ENCODE assay signal across 1 cellular context in genomic region chr15:56733131-56734012, GRCh38.
TF ChIP-seq lines count a peak whose summit lies in the region.

Gene ZNF280D (minus strand): TSS chr15:56733509. CDS start chr15:56707109, 26,400 bp downstream.

TF ChIP-seq in SK-N-SH, 30 proteins besides CTCF, POLR2A, EP300 and RAD21 (continued from another document):
- TF ChIP-seq PBX3 (IDR thresholded peaks at IDR 0.05) (peak; percentile 12; the same call in 1 of the 2 replicates), TAF1 (IDR thresholded peaks at IDR 0.05; ENCODE audit: borderline replicate concordance, low read depth, low read length) (no peak; the same call in 1 of the 2 replicates), FOXM1 (IDR thresholded peaks at IDR 0.05; ENCODE audit: low read depth) (no peak), MAX (IDR thresholded peaks at IDR 0.05; ENCODE audit: low read depth) (peak; percentile 98), ELF1 (IDR thresholded peaks at IDR 0.05) (no peak), SIN3A (IDR thresholded peaks at IDR 0.05; ENCODE audit: borderline replicate concordance, low read depth, low read length) (0 out of 2 replicates have a peak, but pooled peaks have one; percentile 1), FOSL2 (IDR thresholded peaks at IDR 0.05; ENCODE audit: borderline replicate concordance, low read depth) (no peak), IRF3 (IDR thresholded peaks at IDR 0.05; ENCODE audit: low read depth, low read length) (no peak), GATA2 (CRISPR knock-in tag; IDR thresholded peaks at IDR 0.05) (no peak), POLR2AphosphoS5 (IDR thresholded peaks at IDR 0.05; ENCODE audit: low read depth, low read length) (peak; percentile 25), TEAD4 (IDR thresholded peaks at IDR 0.05; ENCODE audit: borderline replicate concordance, insufficient read depth) (no peak), USF2 (IDR thresholded peaks at IDR 0.05; ENCODE audit: borderline replicate concordance, low read depth, low read length) (no peak), REST (IDR thresholded peaks at IDR 0.05; ENCODE audit: low read depth, low read length) (no peak; the same call in 1 of the 2 replicates), GABPA (IDR thresholded peaks at IDR 0.05; ENCODE audit: low read depth) (no peak), SMC3 (IDR thresholded peaks at IDR 0.05; ENCODE audit: low read depth, low read length) (no peak), NFIC (IDR thresholded peaks at IDR 0.05; ENCODE audit: borderline replicate concordance) (no peak), MEF2A (IDR thresholded peaks at IDR 0.05; ENCODE audit: borderline replicate concordance, low read depth) (no peak), CHD2 (IDR thresholded peaks at IDR 0.05; ENCODE audit: low read length, partially characterized antibody) (peak; percentile 77), TCF12 (IDR thresholded peaks at IDR 0.05) (0 out of 2 replicates have a peak, but pooled peaks have one; percentile 18)
